ENCODE assay signal across 1 cellular context in the genomic region with DNA sequence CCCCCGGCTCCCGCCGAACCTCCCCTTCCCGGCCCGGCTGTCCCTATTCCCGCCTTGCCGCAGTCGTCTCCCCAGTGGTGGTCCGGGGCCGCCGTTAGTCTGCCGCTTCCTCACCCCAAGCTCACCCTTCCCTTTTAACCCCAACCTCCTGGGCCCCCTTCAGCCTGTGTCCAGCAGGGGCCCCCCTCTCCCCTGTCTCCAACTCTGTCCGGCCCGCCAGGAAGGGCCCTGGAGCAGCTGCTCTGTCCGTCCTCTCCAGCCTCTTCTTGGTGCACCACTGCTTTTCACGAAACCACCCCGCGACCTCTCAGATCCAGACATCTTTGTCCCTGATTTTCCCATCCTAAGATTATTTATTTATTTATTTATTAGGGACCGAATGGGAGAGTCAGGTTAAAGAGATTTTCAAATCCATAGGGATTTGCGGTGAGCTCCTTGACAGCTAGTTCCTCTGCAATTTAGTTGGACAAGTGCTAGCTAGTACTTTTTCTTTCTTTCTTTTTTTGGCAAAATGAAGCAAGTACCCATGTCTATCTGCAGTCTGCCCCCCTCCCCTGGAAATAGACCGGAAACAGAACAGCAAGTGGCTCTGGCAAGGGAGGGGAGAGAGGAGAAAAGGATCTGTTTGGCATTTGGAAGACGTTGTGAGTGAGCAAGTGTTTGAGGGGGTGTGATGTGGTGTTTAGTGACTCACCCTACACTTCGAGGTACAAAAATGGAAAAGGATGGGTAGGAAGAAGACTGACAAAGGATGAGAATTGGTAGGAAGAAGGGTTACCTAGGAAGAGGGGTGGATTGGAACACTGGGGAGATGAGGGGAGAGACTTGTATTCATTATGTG.
TF ChIP-seq lines count a peak whose summit lies in the region.

No MANE protein-coding gene starts in this region.

TF ChIP-seq in GM12878, 131 proteins besides CTCF, POLR2A, EP300 and RAD21 (continues in another document):
- TF ChIP-seq LARP7 (IDR thresholded peaks at IDR 0.05) (no peak), RB1 (IDR thresholded peaks at IDR 0.05; ENCODE audit: borderline replicate concordance) (no peak), ETV6 (conservative IDR thresholded peaks at IDR 0.05 in 1 of 2, IDR thresholded peaks at IDR 0.05 in 1 of 2; ENCODE audit: borderline replicate concordance in 1 of 2, low read depth in 1 of 2) (no peak), ZNF622 (IDR thresholded peaks at IDR 0.05) (no peak), IKZF1 (conservative IDR thresholded peaks at IDR 0.05) (peak; percentile 12), HDAC6 (IDR thresholded peaks at IDR 0.05; ENCODE audit: unreplicated experiment) (no peak), NFXL1 (IDR thresholded peaks at IDR 0.05; ENCODE audit: borderline replicate concordance) (no peak), NRF1 (conservative IDR thresholded peaks at IDR 0.05; ENCODE audit: low read depth, low read length) (no peak), FOXK2 (IDR thresholded peaks at IDR 0.05) (no peak), CBFB (IDR thresholded peaks at IDR 0.05; ENCODE audit: low read depth) (no peak), SMC3 (IDR thresholded peaks at IDR 0.05; ENCODE audit: borderline replicate concordance, low read length) (peak; percentile 27; the same call in 1 of the 2 replicates), NR2C1 (IDR thresholded peaks at IDR 0.05) (no peak), CBX3 (IDR thresholded peaks at IDR 0.05; ENCODE audit: borderline replicate concordance, low read depth) (no peak), MYB (IDR thresholded peaks at IDR 0.05; ENCODE audit: borderline replicate concordance, low read depth, low read length) (no peak), PAX8 (IDR thresholded peaks at IDR 0.05) (no peak), EED (IDR thresholded peaks at IDR 0.05; ENCODE audit: low read depth) (0 out of 2 replicates have a peak, but pooled peaks have one; percentile 44), SMAD5 (IDR thresholded peaks at IDR 0.05; ENCODE audit: low read depth) (no peak), MXI1 (IDR thresholded peaks at IDR 0.05; ENCODE audit: low read depth, low read length) (no peak), STAT3 (IDR thresholded peaks at IDR 0.05; ENCODE audit: low read depth, low read length) (no peak), SREBF1 (IDR thresholded peaks at IDR 0.05; ENCODE audit: low read length) (no peak), TCF12 (IDR thresholded peaks at IDR 0.05; ENCODE audit: low read depth, low read length) (no peak), SUZ12 (IDR thresholded peaks at IDR 0.05; ENCODE audit: unreplicated experiment) (no peak), EGR1 (IDR thresholded peaks at IDR 0.05; ENCODE audit: borderline replicate concordance in 1 of 2, low read depth in 2 of 2, low read length in 2 of 2) (no peak), BCL11A (IDR thresholded peaks at IDR 0.05; ENCODE audit: low read depth, low read length) (no peak), TCF7 (IDR thresholded peaks at IDR 0.05; ENCODE audit: borderline replicate concordance) (no peak), YY1 (IDR thresholded peaks at IDR 0.05; ENCODE audit: low read depth, low read length) (no peak), KDM1A (IDR thresholded peaks at IDR 0.05; ENCODE audit: borderline replicate concordance) (no peak), SMARCA5 (IDR thresholded peaks at IDR 0.05) (peak; percentile 58), HDAC2 (IDR thresholded peaks at IDR 0.05) (no peak), FOXM1 (IDR thresholded peaks at IDR 0.05; ENCODE audit: low read depth, low read length) (no peak), ZBED1 (IDR thresholded peaks at IDR 0.05; ENCODE audit: borderline replicate concordance) (no peak), CREB1 (IDR thresholded peaks at IDR 0.05; ENCODE audit: low read depth) (no peak), ZNF217 (IDR thresholded peaks at IDR 0.05) (no peak), CHD2 (IDR thresholded peaks at IDR 0.05; ENCODE audit: borderline replicate concordance, low read depth, low read length) (no peak), ZNF384 (IDR thresholded peaks at IDR 0.05; ENCODE audit: borderline replicate concordance, low read depth, low read length) (no peak), NR2F1 (conservative IDR thresholded peaks at IDR 0.05) (no peak), MYC (IDR thresholded peaks at IDR 0.05; ENCODE audit: insufficient read depth, insufficient read length, insufficient replicate concordance, low read length, severe bottlenecking) (no peak), RUNX3 (IDR thresholded peaks at IDR 0.05; ENCODE audit: low read length) (peak; percentile 13), GABPA (IDR thresholded peaks at IDR 0.05; ENCODE audit: low read depth) (no peak), BRCA1 (IDR thresholded peaks at IDR 0.05; ENCODE audit: low read depth, low read length) (no peak)
- TF ChIP-seq, protein P1, sequence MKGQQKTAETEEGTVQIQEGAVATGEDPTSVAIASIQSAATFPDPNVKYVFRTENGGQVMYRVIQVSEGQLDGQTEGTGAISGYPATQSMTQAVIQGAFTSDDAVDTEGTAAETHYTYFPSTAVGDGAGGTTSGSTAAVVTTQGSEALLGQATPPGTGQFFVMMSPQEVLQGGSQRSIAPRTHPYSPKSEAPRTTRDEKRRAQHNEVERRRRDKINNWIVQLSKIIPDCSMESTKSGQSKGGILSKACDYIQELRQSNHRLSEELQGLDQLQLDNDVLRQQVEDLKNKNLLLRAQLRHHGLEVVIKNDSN (IDR thresholded peaks at IDR 0.05; ENCODE audit: borderline replicate concordance, extremely low read length, insufficient read depth, low read depth, low read length) = no peak
- TF ChIP-seq, protein P2, sequence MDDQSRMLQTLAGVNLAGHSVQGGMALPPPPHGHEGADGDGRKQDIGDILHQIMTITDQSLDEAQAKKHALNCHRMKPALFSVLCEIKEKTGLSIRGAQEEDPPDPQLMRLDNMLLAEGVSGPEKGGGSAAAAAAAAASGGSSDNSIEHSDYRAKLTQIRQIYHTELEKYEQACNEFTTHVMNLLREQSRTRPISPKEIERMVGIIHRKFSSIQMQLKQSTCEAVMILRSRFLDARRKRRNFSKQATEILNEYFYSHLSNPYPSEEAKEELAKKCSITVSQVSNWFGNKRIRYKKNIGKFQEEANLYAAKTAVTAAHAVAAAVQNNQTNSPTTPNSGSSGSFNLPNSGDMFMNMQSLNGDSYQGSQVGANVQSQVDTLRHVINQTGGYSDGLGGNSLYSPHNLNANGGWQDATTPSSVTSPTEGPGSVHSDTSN (IDR thresholded peaks at IDR 0.05; ENCODE audit: insufficient replicate concordance, low read depth, low read length) = no peak
- TF ChIP-seq, protein P3, sequence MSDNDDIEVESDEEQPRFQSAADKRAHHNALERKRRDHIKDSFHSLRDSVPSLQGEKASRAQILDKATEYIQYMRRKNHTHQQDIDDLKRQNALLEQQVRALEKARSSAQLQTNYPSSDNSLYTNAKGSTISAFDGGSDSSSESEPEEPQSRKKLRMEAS (IDR thresholded peaks at IDR 0.05; ENCODE audit: low read depth, low read length) = no peak
- TF ChIP-seq, protein P4, sequence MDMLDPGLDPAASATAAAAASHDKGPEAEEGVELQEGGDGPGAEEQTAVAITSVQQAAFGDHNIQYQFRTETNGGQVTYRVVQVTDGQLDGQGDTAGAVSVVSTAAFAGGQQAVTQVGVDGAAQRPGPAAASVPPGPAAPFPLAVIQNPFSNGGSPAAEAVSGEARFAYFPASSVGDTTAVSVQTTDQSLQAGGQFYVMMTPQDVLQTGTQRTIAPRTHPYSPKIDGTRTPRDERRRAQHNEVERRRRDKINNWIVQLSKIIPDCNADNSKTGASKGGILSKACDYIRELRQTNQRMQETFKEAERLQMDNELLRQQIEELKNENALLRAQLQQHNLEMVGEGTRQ (IDR thresholded peaks at IDR 0.05; ENCODE audit: borderline replicate concordance, low read depth, low read length) = no peak
- TF ChIP-seq, protein P5, sequence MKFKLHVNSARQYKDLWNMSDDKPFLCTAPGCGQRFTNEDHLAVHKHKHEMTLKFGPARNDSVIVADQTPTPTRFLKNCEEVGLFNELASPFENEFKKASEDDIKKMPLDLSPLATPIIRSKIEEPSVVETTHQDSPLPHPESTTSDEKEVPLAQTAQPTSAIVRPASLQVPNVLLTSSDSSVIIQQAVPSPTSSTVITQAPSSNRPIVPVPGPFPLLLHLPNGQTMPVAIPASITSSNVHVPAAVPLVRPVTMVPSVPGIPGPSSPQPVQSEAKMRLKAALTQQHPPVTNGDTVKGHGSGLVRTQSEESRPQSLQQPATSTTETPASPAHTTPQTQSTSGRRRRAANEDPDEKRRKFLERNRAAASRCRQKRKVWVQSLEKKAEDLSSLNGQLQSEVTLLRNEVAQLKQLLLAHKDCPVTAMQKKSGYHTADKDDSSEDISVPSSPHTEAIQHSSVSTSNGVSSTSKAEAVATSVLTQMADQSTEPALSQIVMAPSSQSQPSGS (IDR thresholded peaks at IDR 0.05; ENCODE audit: low read length) = no peak
- TF ChIP-seq, protein P6, sequence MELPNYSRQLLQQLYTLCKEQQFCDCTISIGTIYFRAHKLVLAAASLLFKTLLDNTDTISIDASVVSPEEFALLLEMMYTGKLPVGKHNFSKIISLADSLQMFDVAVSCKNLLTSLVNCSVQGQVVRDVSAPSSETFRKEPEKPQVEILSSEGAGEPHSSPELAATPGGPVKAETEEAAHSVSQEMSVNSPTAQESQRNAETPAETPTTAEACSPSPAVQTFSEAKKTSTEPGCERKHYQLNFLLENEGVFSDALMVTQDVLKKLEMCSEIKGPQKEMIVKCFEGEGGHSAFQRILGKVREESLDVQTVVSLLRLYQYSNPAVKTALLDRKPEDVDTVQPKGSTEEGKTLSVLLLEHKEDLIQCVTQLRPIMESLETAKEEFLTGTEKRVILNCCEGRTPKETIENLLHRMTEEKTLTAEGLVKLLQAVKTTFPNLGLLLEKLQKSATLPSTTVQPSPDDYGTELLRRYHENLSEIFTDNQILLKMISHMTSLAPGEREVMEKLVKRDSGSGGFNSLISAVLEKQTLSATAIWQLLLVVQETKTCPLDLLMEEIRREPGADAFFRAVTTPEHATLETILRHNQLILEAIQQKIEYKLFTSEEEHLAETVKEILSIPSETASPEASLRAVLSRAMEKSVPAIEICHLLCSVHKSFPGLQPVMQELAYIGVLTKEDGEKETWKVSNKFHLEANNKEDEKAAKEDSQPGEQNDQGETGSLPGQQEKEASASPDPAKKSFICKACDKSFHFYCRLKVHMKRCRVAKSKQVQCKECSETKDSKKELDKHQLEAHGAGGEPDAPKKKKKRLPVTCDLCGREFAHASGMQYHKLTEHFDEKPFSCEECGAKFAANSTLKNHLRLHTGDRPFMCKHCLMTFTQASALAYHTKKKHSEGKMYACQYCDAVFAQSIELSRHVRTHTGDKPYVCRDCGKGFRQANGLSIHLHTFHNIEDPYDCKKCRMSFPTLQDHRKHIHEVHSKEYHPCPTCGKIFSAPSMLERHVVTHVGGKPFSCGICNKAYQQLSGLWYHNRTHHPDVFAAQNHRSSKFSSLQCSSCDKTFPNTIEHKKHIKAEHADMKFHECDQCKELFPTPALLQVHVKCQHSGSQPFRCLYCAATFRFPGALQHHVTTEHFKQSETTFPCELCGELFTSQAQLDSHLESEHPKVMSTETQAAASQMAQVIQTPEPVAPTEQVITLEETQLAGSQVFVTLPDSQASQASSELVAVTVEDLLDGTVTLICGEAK (IDR thresholded peaks at IDR 0.05; ENCODE audit: borderline replicate concordance) = no peak
- TF ChIP-seq, protein P7, sequence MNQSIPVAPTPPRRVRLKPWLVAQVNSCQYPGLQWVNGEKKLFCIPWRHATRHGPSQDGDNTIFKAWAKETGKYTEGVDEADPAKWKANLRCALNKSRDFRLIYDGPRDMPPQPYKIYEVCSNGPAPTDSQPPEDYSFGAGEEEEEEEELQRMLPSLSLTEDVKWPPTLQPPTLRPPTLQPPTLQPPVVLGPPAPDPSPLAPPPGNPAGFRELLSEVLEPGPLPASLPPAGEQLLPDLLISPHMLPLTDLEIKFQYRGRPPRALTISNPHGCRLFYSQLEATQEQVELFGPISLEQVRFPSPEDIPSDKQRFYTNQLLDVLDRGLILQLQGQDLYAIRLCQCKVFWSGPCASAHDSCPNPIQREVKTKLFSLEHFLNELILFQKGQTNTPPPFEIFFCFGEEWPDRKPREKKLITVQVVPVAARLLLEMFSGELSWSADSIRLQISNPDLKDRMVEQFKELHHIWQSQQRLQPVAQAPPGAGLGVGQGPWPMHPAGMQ (IDR thresholded peaks at IDR 0.05; ENCODE audit: borderline replicate concordance) = no peak
- TF ChIP-seq, protein P8, sequence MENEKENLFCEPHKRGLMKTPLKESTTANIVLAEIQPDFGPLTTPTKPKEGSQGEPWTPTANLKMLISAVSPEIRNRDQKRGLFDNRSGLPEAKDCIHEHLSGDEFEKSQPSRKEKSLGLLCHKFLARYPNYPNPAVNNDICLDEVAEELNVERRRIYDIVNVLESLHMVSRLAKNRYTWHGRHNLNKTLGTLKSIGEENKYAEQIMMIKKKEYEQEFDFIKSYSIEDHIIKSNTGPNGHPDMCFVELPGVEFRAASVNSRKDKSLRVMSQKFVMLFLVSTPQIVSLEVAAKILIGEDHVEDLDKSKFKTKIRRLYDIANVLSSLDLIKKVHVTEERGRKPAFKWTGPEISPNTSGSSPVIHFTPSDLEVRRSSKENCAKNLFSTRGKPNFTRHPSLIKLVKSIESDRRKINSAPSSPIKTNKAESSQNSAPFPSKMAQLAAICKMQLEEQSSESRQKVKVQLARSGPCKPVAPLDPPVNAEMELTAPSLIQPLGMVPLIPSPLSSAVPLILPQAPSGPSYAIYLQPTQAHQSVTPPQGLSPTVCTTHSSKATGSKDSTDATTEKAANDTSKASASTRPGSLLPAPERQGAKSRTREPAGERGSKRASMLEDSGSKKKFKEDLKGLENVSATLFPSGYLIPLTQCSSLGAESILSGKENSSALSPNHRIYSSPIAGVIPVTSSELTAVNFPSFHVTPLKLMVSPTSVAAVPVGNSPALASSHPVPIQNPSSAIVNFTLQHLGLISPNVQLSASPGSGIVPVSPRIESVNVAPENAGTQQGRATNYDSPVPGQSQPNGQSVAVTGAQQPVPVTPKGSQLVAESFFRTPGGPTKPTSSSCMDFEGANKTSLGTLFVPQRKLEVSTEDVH (IDR thresholded peaks at IDR 0.05; ENCODE audit: low read depth, partially characterized antibody) = no peak
- TF ChIP-seq, protein P9, sequence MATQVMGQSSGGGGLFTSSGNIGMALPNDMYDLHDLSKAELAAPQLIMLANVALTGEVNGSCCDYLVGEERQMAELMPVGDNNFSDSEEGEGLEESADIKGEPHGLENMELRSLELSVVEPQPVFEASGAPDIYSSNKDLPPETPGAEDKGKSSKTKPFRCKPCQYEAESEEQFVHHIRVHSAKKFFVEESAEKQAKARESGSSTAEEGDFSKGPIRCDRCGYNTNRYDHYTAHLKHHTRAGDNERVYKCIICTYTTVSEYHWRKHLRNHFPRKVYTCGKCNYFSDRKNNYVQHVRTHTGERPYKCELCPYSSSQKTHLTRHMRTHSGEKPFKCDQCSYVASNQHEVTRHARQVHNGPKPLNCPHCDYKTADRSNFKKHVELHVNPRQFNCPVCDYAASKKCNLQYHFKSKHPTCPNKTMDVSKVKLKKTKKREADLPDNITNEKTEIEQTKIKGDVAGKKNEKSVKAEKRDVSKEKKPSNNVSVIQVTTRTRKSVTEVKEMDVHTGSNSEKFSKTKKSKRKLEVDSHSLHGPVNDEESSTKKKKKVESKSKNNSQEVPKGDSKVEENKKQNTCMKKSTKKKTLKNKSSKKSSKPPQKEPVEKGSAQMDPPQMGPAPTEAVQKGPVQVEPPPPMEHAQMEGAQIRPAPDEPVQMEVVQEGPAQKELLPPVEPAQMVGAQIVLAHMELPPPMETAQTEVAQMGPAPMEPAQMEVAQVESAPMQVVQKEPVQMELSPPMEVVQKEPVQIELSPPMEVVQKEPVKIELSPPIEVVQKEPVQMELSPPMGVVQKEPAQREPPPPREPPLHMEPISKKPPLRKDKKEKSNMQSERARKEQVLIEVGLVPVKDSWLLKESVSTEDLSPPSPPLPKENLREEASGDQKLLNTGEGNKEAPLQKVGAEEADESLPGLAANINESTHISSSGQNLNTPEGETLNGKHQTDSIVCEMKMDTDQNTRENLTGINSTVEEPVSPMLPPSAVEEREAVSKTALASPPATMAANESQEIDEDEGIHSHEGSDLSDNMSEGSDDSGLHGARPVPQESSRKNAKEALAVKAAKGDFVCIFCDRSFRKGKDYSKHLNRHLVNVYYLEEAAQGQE (IDR thresholded peaks at IDR 0.05; ENCODE audit: low read depth, low read length) = no peak
